1 cellular context compared by ENCODE assay signal in genomic region chr11:124294697-124295096, GRCh38.
TF ChIP-seq lines count a peak whose summit lies in the region.

No MANE protein-coding gene starts in this region.

TF ChIP-seq in K562, 482 proteins besides CTCF, POLR2A, EP300 and RAD21:
- TF ChIP-seq HNRNPUL1 (IDR thresholded peaks at IDR 0.05; ENCODE audit: low read length) (no peak), MEIS2 (IDR thresholded peaks at IDR 0.05; ENCODE audit: partially characterized antibody) (peak; percentile 39), CREBBP (IDR thresholded peaks at IDR 0.05; ENCODE audit: low read depth, low read length) (no peak), ZNF785 (CRISPR knock-in tag; IDR thresholded peaks at IDR 0.05) (no peak), FOXO4 (CRISPR knock-in tag; IDR thresholded peaks at IDR 0.05) (no peak), SAFB (IDR thresholded peaks at IDR 0.05; ENCODE audit: borderline replicate concordance, low read depth, low read length) (no peak), PBX2 (CRISPR knock-in tag; IDR thresholded peaks at IDR 0.05; ENCODE audit: low read depth) (no peak), PBX2 (tag; conservative IDR thresholded peaks at IDR 0.05; ENCODE audit: low read depth) (peak; percentile 36; the same call in 1 of the 2 replicates), CCAR2 (IDR thresholded peaks at IDR 0.05; ENCODE audit: low read depth, low read length) (no peak), FOXA3 (CRISPR knock-in tag; conservative IDR thresholded peaks at IDR 0.05 in 1 of 2, IDR thresholded peaks at IDR 0.05 in 1 of 2) (no peak), UBTF (IDR thresholded peaks at IDR 0.05; ENCODE audit: borderline replicate concordance in 1 of 2, low read depth in 2 of 2, low read length in 2 of 2) (no peak), SPI1 (IDR thresholded peaks at IDR 0.05; ENCODE audit: borderline replicate concordance, low read depth, low read length) (peak; percentile 77; the same call in 1 of the 2 replicates), SREBF1 (IDR thresholded peaks at IDR 0.05; ENCODE audit: borderline replicate concordance, low read depth, low read length) (no peak), SIN3A (IDR thresholded peaks at IDR 0.05; ENCODE audit: borderline replicate concordance in 2 of 2, control insufficient read depth in 1 of 2, low read depth in 2 of 2, low read length in 2 of 2) (no peak)
TF ChIP-seq in K562: peak in this region for 3.
